ENCODE assay signal across 9 cellular contexts in genomic region chr18:58263055-58263732, GRCh38.
A peak's percentile ranks its signal among the peaks of the same experiment; 100 is the strongest.
DNase-seq lines count a peak whose midpoint lies in the region; ATAC-seq, FAIRE-seq and TF ChIP-seq lines count a peak whose summit lies in the region.
"Had no signal": no experiment of that assay in that cellular context is flagged by ENCODE, and none has a peak within 500 bp of the region (broad histone marks: within the 10 kb centered on the region; RNA-seq: fewer than 3 reads in every experiment).

No MANE protein-coding gene starts in this region.

- no peak for FAIRE-seq in K562 (lab: Jason Lieb, UNC)

- peak overlapping the region; percentile 55 for H3K4me2 ChIP-seq in K562 (ENCODE audit: insufficient read depth, low read length)

- ATAC-seq in activated CD8-positive, alpha-beta T cell treated with anti-CD3 and anti-CD28 coated beads for 36 hours, result peak; percentile 51
- ATAC-seq in activated CD8-positive, alpha-beta T cell treated with anti-CD3 and anti-CD28 coated beads, Interleukin-2, amount 10 ng/mL, durations not matched to agents 7 days and 5 days, result no peak
- peak; percentile 13; the same call in 1 of the 3 replicates for ATAC-seq in K562
- ATAC-seq in upper lobe of left lung (ENCODE audit: low FRiP score in 2 of 2), result peak; percentile 72 to 81
- no peak for ATAC-seq in GM19328 (IDR thresholded peaks at IDR 0.05; ENCODE audit: unreplicated experiment)
- ATAC-seq in HG03095 (IDR thresholded peaks at IDR 0.05; ENCODE audit: unreplicated experiment), result no peak

- no peaks in the 10 kb centered on the region for H3K9me3 Mint-ChIP-seq in activated CD8-positive, alpha-beta T cell treated with anti-CD3 and anti-CD28 coated beads for 36 hours
- H3K9me3 Mint-ChIP-seq in activated CD8-positive, alpha-beta T cell treated with anti-CD3 and anti-CD28 coated beads, Interleukin-2, amount 10 ng/mL, durations not matched to agents 7 days and 5 days (ENCODE audit: insufficient read depth), result no peaks in the 10 kb centered on the region

- H3K4me1 Mint-ChIP-seq in activated CD8-positive, alpha-beta T cell treated with anti-CD3 and anti-CD28 coated beads for 36 hours (ENCODE audit: low read depth), result peaks cover 6% of the 10 kb centered on the region
- H3K4me1 Mint-ChIP-seq in activated CD8-positive, alpha-beta T cell treated with anti-CD3 and anti-CD28 coated beads, Interleukin-2, amount 10 ng/mL, durations not matched to agents 7 days and 5 days (ENCODE audit: low read depth), result no peaks in the 10 kb centered on the region

- no peaks in the 10 kb centered on the region for H3K36me3 Mint-ChIP-seq in activated CD8-positive, alpha-beta T cell treated with anti-CD3 and anti-CD28 coated beads for 36 hours (ENCODE audit: low read depth)
- no peaks in the 10 kb centered on the region for H3K36me3 Mint-ChIP-seq in activated CD8-positive, alpha-beta T cell treated with anti-CD3 and anti-CD28 coated beads, Interleukin-2, amount 10 ng/mL, durations not matched to agents 7 days and 5 days (ENCODE audit: low read depth)

- CTCF ChIA-PET in activated CD8-positive, alpha-beta T cell treated with anti-CD3 and anti-CD28 coated beads for 36 hours (lab: Charles Lee), result no interaction called here
- CTCF ChIA-PET in activated CD8-positive, alpha-beta T cell treated with anti-CD3 and anti-CD28 coated beads, Interleukin-2, amount 10 ng/mL, durations not matched to agents 7 days and 5 days (lab: Charles Lee), result interaction anchor here (1.7 kb wide), 1 partner anchor 14 kb away, joined by 4 read pairs; no protein-coding TSS in a partner anchor
- CTCF ChIA-PET in K562 (lab: Yijun Ruan, JAX; ENCODE audit: low intra/inter-chr PET ratio), result no interaction called here

- no peak for DNase-seq in activated CD8-positive, alpha-beta T cell treated with anti-CD3 and anti-CD28 coated beads for 36 hours
- DNase-seq in activated CD8-positive, alpha-beta T cell treated with anti-CD3 and anti-CD28 coated beads, Interleukin-2, amount 10 ng/mL, durations not matched to agents 7 days and 5 days, result no peak
- DNase-seq in K562 (ENCODE audit: extremely low read depth in 1 of 4, low spot score in 3 of 4), result peak in 2 of 4 experiments; percentile 21 to 27
- DNase-seq in kidney tubule cell (ENCODE audit: low spot score), result peak; percentile 88
- no peak for DNase-seq in upper lobe of left lung
- no peak for DNase-seq in pons (ENCODE audit: low spot score)
- DNase-seq: hippocampal formation had no signal

- H3K27me3 ChIP-seq in K562 (ENCODE audit: control insufficient read depth in 2 of 2, insufficient read depth in 2 of 2, low read length in 2 of 2) (no peaks in the 10 kb centered on the region), upper lobe of left lung (no peaks in the 10 kb centered on the region)

- no peaks in the 10 kb centered on the region for H3K9me1 ChIP-seq in K562 (ENCODE audit: control insufficient read depth, insufficient read depth, low read length)

- BruUV-seq in K562 (replicated peaks; lab: Mats Ljungman, UMichigan), result no TSS peak

- intact Hi-C loops in activated CD8-positive, alpha-beta T cell treated with anti-CD3 and anti-CD28 coated beads for 36 hours (cut with micrococcal nuclease), result no loop called here
- intact Hi-C loops in K562 (cut with micrococcal nuclease), result no loop called here

- TF ChIP-seq CTCF in activated CD8-positive, alpha-beta T cell treated with anti-CD3 and anti-CD28 coated beads for 36 hours (IDR thresholded peaks at IDR 0.05), result no peak
- TF ChIP-seq CTCF in K562 (IDR thresholded peaks at IDR 0.05 in 2 of 3, conservative IDR thresholded peaks at IDR 0.05 in 1 of 3; ENCODE audit: insufficient read depth in 2 of 3, low read depth in 1 of 3, low read length in 3 of 3) (no peak), upper lobe of left lung (IDR thresholded peaks at IDR 0.05) (no peak)

- TF ChIP-seq RAD21 in K562 (CRISPR knock-in tag; conservative IDR thresholded peaks at IDR 0.05 in 1 of 2, IDR thresholded peaks at IDR 0.05 in 1 of 2), result no peak

- H3K4me3 Mint-ChIP-seq in activated CD8-positive, alpha-beta T cell treated with anti-CD3 and anti-CD28 coated beads for 36 hours, result no peak overlapping the region
- H3K4me3 Mint-ChIP-seq in activated CD8-positive, alpha-beta T cell treated with anti-CD3 and anti-CD28 coated beads, Interleukin-2, amount 10 ng/mL, durations not matched to agents 7 days and 5 days, result no peak overlapping the region

- H3K9ac ChIP-seq in K562 (ENCODE audit: insufficient read depth in 1 of 2, low read depth in 2 of 2, low read length in 2 of 2), result peak overlapping the region in 1 of 2 experiments; percentile 43; a peak in 1 of 4 replicates

- H3K9me3 ChIP-seq in K562 (replicated peaks; ENCODE audit: control insufficient read depth, insufficient read depth, low read depth, low read length) (peaks cover 7% of the 10 kb centered on the region), upper lobe of left lung (no peaks in the 10 kb centered on the region)

- no peaks in the 10 kb centered on the region for H4K20me1 ChIP-seq in K562 (replicated peaks; ENCODE audit: control insufficient read depth, insufficient read depth, low read length)

- H3K4me3 ChIP-seq in K562 (no peak overlapping the region), upper lobe of left lung (no peak overlapping the region)

- TF ChIP-seq POLR2A in K562 (conservative IDR thresholded peaks at IDR 0.05) (no peak), upper lobe of left lung (IDR thresholded peaks at IDR 0.05) (peak in 1 of 4 donors; percentile 35)

- H3K27ac ChIP-seq in K562 (ENCODE audit: extremely low read depth, low read depth, low read length) (peak overlapping the region; percentile 73), upper lobe of left lung (peak overlapping the region; percentile 76 to 77 (median 76))

- no peaks in the 10 kb centered on the region for H3K27me3 Mint-ChIP-seq in activated CD8-positive, alpha-beta T cell treated with anti-CD3 and anti-CD28 coated beads for 36 hours
- peaks cover 4% of the 10 kb centered on the region for H3K27me3 Mint-ChIP-seq in activated CD8-positive, alpha-beta T cell treated with anti-CD3 and anti-CD28 coated beads, Interleukin-2, amount 10 ng/mL, durations not matched to agents 7 days and 5 days (ENCODE audit: low read depth)

- WGBS in K562 (ENCODE audit: insufficient coverage, low coverage, missing lambda C conversion rate), result 18% methylated on average over 7 of the region's 7 CpGs
- 26 to 37% methylated on average over 7 of the region's 7 CpGs for WGBS in upper lobe of left lung, 2 donors

- POLR2A ChIA-PET in activated CD8-positive, alpha-beta T cell treated with anti-CD3 and anti-CD28 coated beads for 36 hours (lab: Charles Lee), result interaction anchor here (0.7 to 0.8 kb wide), 2 partner anchors 9 to 28 kb away, joined by 3 read pairs; no protein-coding TSS in a partner anchor
- POLR2A ChIA-PET in activated CD8-positive, alpha-beta T cell treated with anti-CD3 and anti-CD28 coated beads, Interleukin-2, amount 10 ng/mL, durations not matched to agents 7 days and 5 days (lab: Charles Lee), result no interaction called here
- POLR2A ChIA-PET in K562 (lab: Yijun Ruan, JAX), result interaction anchor here (0.6 kb wide), 1 partner anchor 39 kb away, joined by 3 read pairs; no protein-coding TSS in a partner anchor

- H2AFZ ChIP-seq in K562 (ENCODE audit: low read depth, low read length), result peak overlapping the region; percentile 58

- TF ChIP-seq EP300 in K562 (IDR thresholded peaks at IDR 0.05; ENCODE audit: low read length), result no peak
- TF ChIP-seq EP300 in upper lobe of left lung (IDR thresholded peaks at IDR 0.05), result peak in 3 of 4 donors; percentile 34 to 96 (median 49)

- H3K4me1 ChIP-seq in K562 (replicated peaks in 1 of 2; ENCODE audit: control insufficient read depth in 2 of 2, insufficient read depth in 2 of 2, low read length in 2 of 2) (peaks cover 0 to 27% of the 10 kb centered on the region in 2 experiments; a peak in 2 of 5 replicates), upper lobe of left lung (peaks cover 11 to 44% (median 22%) of the 10 kb centered on the region in 4 donors)

- in situ Hi-C loops in K562 (cut with MboI), result no loop called here

- peaks cover 9% of the 10 kb centered on the region; the same call in 1 of the 3 replicates for H3K79me2 ChIP-seq in K562 (ENCODE audit: control insufficient read depth, insufficient read depth, low read length)

- no peak overlapping the region for H3K27ac Mint-ChIP-seq in activated CD8-positive, alpha-beta T cell treated with anti-CD3 and anti-CD28 coated beads for 36 hours
- H3K27ac Mint-ChIP-seq in activated CD8-positive, alpha-beta T cell treated with anti-CD3 and anti-CD28 coated beads, Interleukin-2, amount 10 ng/mL, durations not matched to agents 7 days and 5 days, result no peak overlapping the region

- no peaks in the 10 kb centered on the region for H3K36me3 ChIP-seq in K562 (ENCODE audit: control insufficient read depth, insufficient read depth, low read length)
- H3K36me3 ChIP-seq in upper lobe of left lung, result no peaks in the 10 kb centered on the region

TF ChIP-seq in K562, 482 proteins besides CTCF, POLR2A, EP300 and RAD21 (continues in another document):
- TF ChIP-seq ARID1B (IDR thresholded peaks at IDR 0.05) (0 out of 2 replicates have a peak, but pooled peaks have one; percentile 35), ILK (tag; IDR thresholded peaks at IDR 0.05; ENCODE audit: borderline replicate concordance, low read depth) (no peak), FOSL1 (tag; conservative IDR thresholded peaks at IDR 0.05) (peak; percentile 79), ZKSCAN8 (CRISPR knock-in tag; IDR thresholded peaks at IDR 0.05) (no peak), MEIS2 (IDR thresholded peaks at IDR 0.05; ENCODE audit: partially characterized antibody) (peak; percentile 95), SMARCA4 (IDR thresholded peaks at IDR 0.05) (0 out of 2 replicates have a peak, but pooled peaks have one; percentile 39), FOXM1 (IDR thresholded peaks at IDR 0.05; ENCODE audit: low read depth) (peak; percentile 78), FOXM1 (CRISPR knock-in tag; IDR thresholded peaks at IDR 0.05; ENCODE audit: low read depth) (no peak), BCOR (IDR thresholded peaks at IDR 0.05) (no peak), ZNF384 (IDR thresholded peaks at IDR 0.05; ENCODE audit: low read depth, low read length) (peak; percentile 74), GTF2B (IDR thresholded peaks at IDR 0.05; ENCODE audit: extremely low read depth, insufficient read length) (no peak), ASH1L (IDR thresholded peaks at IDR 0.05; ENCODE audit: borderline replicate concordance, low read depth, partially characterized antibody) (no peak), MYBL2 (IDR thresholded peaks at IDR 0.05; ENCODE audit: low read depth) (peak; percentile 58; the same call in 1 of the 2 replicates), MYBL2 (CRISPR knock-in tag; IDR thresholded peaks at IDR 0.05; ENCODE audit: borderline replicate concordance) (no peak)

Comparison
In these comparisons a context has a peak if more than half of its experiments do, and no peak if none do; other contexts are left out.
1. ATAC-seq: peak in activated CD8-positive, alpha-beta T cell treated with anti-CD3 and anti-CD28 coated beads for 36 hours (single experiment), K562 (single experiment) and upper lobe of left lung (2 of 2); none in activated CD8-positive, alpha-beta T cell treated with anti-CD3 and anti-CD28 coated beads, Interleukin-2, amount 10 ng/mL, durations not matched to agents 7 days and 5 days (single experiment), GM19328 (single experiment) and HG03095 (single experiment).